In genomic region chr7:140696024-140696678, GRCh38 we compare ENCODE assay signal across 1 cellular context.
TF ChIP-seq lines count a peak whose summit lies in the region.

No MANE protein-coding gene starts in this region.

TF ChIP-seq in HCT116, 20 proteins besides CTCF, POLR2A, EP300 and RAD21 (continued from another document):
- no peak for TF ChIP-seq REST (IDR thresholded peaks at IDR 0.05; ENCODE audit: low read depth)
